15 cellular contexts compared by ENCODE assay signal in the genomic region with DNA sequence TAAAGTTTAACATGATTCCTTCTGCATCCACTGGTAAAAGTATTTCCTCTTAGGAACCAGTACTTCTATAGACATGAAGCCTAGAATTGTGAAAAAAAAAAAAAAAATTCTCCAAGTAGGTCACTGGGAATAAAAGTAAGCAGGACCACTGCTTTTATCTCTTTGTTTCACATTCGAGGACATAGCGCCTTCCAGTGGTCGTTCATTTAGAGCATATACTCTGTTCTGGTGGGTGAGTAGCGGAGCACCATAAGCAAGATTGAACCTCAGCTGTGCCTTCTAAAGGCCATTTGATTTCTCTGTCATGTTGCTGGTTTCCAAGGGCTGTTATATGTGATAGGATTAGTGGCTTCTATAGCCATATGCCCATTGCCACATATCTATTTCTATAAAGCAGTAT.
A peak's percentile ranks its signal among the peaks of the same experiment; 100 is the strongest.
DNase-seq lines count a peak whose midpoint lies in the region; ATAC-seq and TF ChIP-seq lines count a peak whose summit lies in the region.
"Had no signal": no experiment of that assay in that cellular context is flagged by ENCODE, and none has a peak within 500 bp of the region (broad histone marks: within the 10 kb centered on the region; RNA-seq: fewer than 3 reads in every experiment).

No MANE protein-coding gene starts in this region.

- H3K9me3 Mint-ChIP-seq in chondrocyte (ENCODE audit: low read depth): no peaks in the 10 kb centered on the region
- no peaks in the 10 kb centered on the region for H3K9me3 Mint-ChIP-seq in neural crest cell
- H3K9me3 Mint-ChIP-seq: activated naive CD4-positive, alpha-beta T cell treated with anti-CD3 and anti-CD28 coated beads, Interleukin-2, amount 50 U/mL, for 24 hours had no signal

- ATAC-seq in GM18502 (IDR thresholded peaks at IDR 0.05; ENCODE audit: poor library complexity, unreplicated experiment) (no peak), HG03196 (IDR thresholded peaks at IDR 0.05; ENCODE audit: unreplicated experiment) (no peak), HG03159 (IDR thresholded peaks at IDR 0.05; ENCODE audit: unreplicated experiment) (no peak)
- ATAC-seq: Right ventricle myocardium inferior had no signal

- TF ChIP-seq CTCF in chondrocyte (IDR thresholded peaks at IDR 0.05): peak; percentile 41
- TF ChIP-seq CTCF in neural crest cell (conservative IDR thresholded peaks at IDR 0.05): peak; percentile 28

- no peak overlapping the region for H3K27ac Mint-ChIP-seq in chondrocyte (ENCODE audit: unreplicated experiment)
- H3K27ac Mint-ChIP-seq in neural crest cell (ENCODE audit: unreplicated experiment): no peak overlapping the region
- H3K27ac Mint-ChIP-seq: activated naive CD4-positive, alpha-beta T cell treated with anti-CD3 and anti-CD28 coated beads, Interleukin-2, amount 50 U/mL, for 24 hours had no signal

- no peaks in the 10 kb centered on the region for H3K36me3 Mint-ChIP-seq in chondrocyte (ENCODE audit: low read depth)
- no peaks in the 10 kb centered on the region for H3K36me3 Mint-ChIP-seq in neural crest cell (ENCODE audit: low read depth)
- H3K36me3 Mint-ChIP-seq: activated naive CD4-positive, alpha-beta T cell treated with anti-CD3 and anti-CD28 coated beads, Interleukin-2, amount 50 U/mL, for 24 hours had no signal

- DNase-seq in SHP77 (lab: John Stamatoyannopoulos, UW) (peak; percentile 15 to 39), SHP77 treated with DMSO at 0.1 percent for 48 hours (lab: John Stamatoyannopoulos, UW) (no peak), LHCN-M2 (ENCODE audit: low read depth) (peak; percentile 42), chondrocyte (ENCODE audit: low spot score) (no peak), neural crest cell (ENCODE audit: low read depth, low spot score) (no peak)
- DNase-seq: ACHN; activated CD4-positive, CD25-positive, alpha-beta regulatory T cell treated with anti-CD3 and anti-CD28 coated beads, Interleukin-2, amount 50 U/mL, for 72 hours; NCI-H1694; stimulated activated CD4-positive, alpha-beta T cell treated with anti-CD3 and anti-CD28 coated beads, Interleukin-4, amount 100 ng/mL, for 4 hours; substantia nigra had no signal

- H3K27me3 Mint-ChIP-seq in chondrocyte (ENCODE audit: low read depth): no peaks in the 10 kb centered on the region
- no peaks in the 10 kb centered on the region for H3K27me3 Mint-ChIP-seq in neural crest cell (ENCODE audit: low read depth)

- H3K4me1 Mint-ChIP-seq in chondrocyte (ENCODE audit: low read depth): peaks cover 14% of the 10 kb centered on the region
- no peaks in the 10 kb centered on the region for H3K4me1 Mint-ChIP-seq in neural crest cell
- H3K4me1 Mint-ChIP-seq: activated naive CD4-positive, alpha-beta T cell treated with anti-CD3 and anti-CD28 coated beads, Interleukin-2, amount 50 U/mL, for 24 hours had no signal

- H3K4me3 Mint-ChIP-seq in chondrocyte (ENCODE audit: unreplicated experiment): no peak overlapping the region
- no peak overlapping the region for H3K4me3 Mint-ChIP-seq in neural crest cell
- H3K4me3 Mint-ChIP-seq: activated naive CD4-positive, alpha-beta T cell treated with anti-CD3 and anti-CD28 coated beads, Interleukin-2, amount 50 U/mL, for 24 hours had no signal

Comparison
In these comparisons a context has a peak if more than half of its experiments do, and no peak if none do; other contexts are left out.
1. DNase-seq: peak in SHP77 (2 of 2) and LHCN-M2 (single experiment); none in SHP77 treated with DMSO at 0.1 percent for 48 hours (single experiment), chondrocyte (single experiment) and neural crest cell (single experiment).